Comparison of ENCODE assay signal across 9 cellular contexts in the genomic region with DNA sequence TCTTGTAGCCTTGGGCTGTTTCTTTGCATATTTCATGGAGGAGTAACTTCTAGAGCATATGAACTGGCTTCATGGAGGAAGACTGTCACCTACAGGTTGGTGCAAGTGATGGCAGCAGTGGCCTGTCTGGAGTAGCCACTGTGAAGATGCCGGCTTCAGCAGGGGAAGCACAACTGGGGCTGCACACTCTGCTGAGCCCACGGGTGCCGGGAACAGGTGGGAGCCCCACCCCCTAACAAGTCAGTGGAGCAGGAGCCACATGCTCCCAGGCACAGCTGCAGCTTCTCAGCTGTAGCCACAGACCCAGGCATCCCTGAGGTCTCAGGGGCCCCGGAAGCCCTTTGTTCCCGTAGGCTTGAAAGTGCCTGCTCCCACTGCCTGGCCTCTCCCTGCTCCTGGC. TPM values are rescaled to one million over a fixed set of nuclear protein-coding genes. Genes with fewer than 3 reads are reported as not detected.
DNase-seq lines count a peak whose midpoint lies in the region; ATAC-seq and TF ChIP-seq lines count a peak whose summit lies in the region.
"Had no signal": no experiment of that assay in that cellular context is flagged by ENCODE, and none has a peak within 500 bp of the region (broad histone marks: within the 10 kb centered on the region; RNA-seq: fewer than 3 reads in every experiment).

No MANE protein-coding gene starts in this region.

- TF ChIP-seq CTCF in activated CD8-positive, alpha-beta T cell treated with anti-CD3 and anti-CD28 coated beads for 36 hours (IDR thresholded peaks at IDR 0.05): peak; percentile 16
- TF ChIP-seq CTCF in transverse colon (IDR thresholded peaks at IDR 0.05): peak; percentile 35 to 68 (median 52)

- TF ChIP-seq EP300 in transverse colon (IDR thresholded peaks at IDR 0.05; ENCODE audit: low read depth): no peak

- peaks cover 7% of the 10 kb centered on the region for H3K9me3 Mint-ChIP-seq in activated CD8-positive, alpha-beta T cell treated with anti-CD3 and anti-CD28 coated beads for 36 hours
- no peaks in the 10 kb centered on the region for H3K9me3 Mint-ChIP-seq in activated CD8-positive, alpha-beta T cell treated with anti-CD3 and anti-CD28 coated beads, Interleukin-2, amount 10 ng/mL, durations not matched to agents 7 days and 5 days (ENCODE audit: insufficient read depth)

- no peak for ATAC-seq in activated CD8-positive, alpha-beta T cell treated with anti-CD3 and anti-CD28 coated beads for 36 hours
- ATAC-seq in activated CD8-positive, alpha-beta T cell treated with anti-CD3 and anti-CD28 coated beads, Interleukin-2, amount 10 ng/mL, durations not matched to agents 7 days and 5 days: no peak
- ATAC-seq in esophagus mucosa: peak; percentile 32

- no peaks in the 10 kb centered on the region for H3K36me3 ChIP-seq in transverse colon

- H3K4me1 Mint-ChIP-seq in activated CD8-positive, alpha-beta T cell treated with anti-CD3 and anti-CD28 coated beads for 36 hours (ENCODE audit: low read depth): no peaks in the 10 kb centered on the region
- H3K4me1 Mint-ChIP-seq in activated CD8-positive, alpha-beta T cell treated with anti-CD3 and anti-CD28 coated beads, Interleukin-2, amount 10 ng/mL, durations not matched to agents 7 days and 5 days (ENCODE audit: low read depth): no peaks in the 10 kb centered on the region

- no peak overlapping the region for H3K4me3 ChIP-seq in transverse colon

- H3K36me3 Mint-ChIP-seq in activated CD8-positive, alpha-beta T cell treated with anti-CD3 and anti-CD28 coated beads for 36 hours (ENCODE audit: low read depth): peaks cover 2% of the 10 kb centered on the region
- H3K36me3 Mint-ChIP-seq in activated CD8-positive, alpha-beta T cell treated with anti-CD3 and anti-CD28 coated beads, Interleukin-2, amount 10 ng/mL, durations not matched to agents 7 days and 5 days (ENCODE audit: low read depth): no peaks in the 10 kb centered on the region

- peaks cover 4% of the 10 kb centered on the region for H3K27me3 ChIP-seq in transverse colon

- peaks cover 9% of the 10 kb centered on the region for H3K27me3 Mint-ChIP-seq in activated CD8-positive, alpha-beta T cell treated with anti-CD3 and anti-CD28 coated beads for 36 hours
- peaks cover 3% of the 10 kb centered on the region for H3K27me3 Mint-ChIP-seq in activated CD8-positive, alpha-beta T cell treated with anti-CD3 and anti-CD28 coated beads, Interleukin-2, amount 10 ng/mL, durations not matched to agents 7 days and 5 days (ENCODE audit: low read depth)

- WGBS in transverse colon (ENCODE audit: low coverage in 1 of 2), 2 donors: 80% methylated on average over 5 of the region's 5 CpGs; no CpG with 5 or more reads in 1 of the 2 donors

- intact Hi-C loops in activated CD8-positive, alpha-beta T cell treated with anti-CD3 and anti-CD28 coated beads for 36 hours (cut with micrococcal nuclease): no loop called here
- intact Hi-C loops in transverse colon (cut with DNase I; ENCODE audit: low total_unique reads) (no loop called here), posterior vena cava (cut with DNase I) (loop anchor here in 1 of 2 donors (10.0 kb wide), 1 partner anchor 714 kb away; no protein-coding TSS in a partner anchor)

- peak; percentile 3 for DNase-seq in activated CD8-positive, alpha-beta T cell treated with anti-CD3 and anti-CD28 coated beads for 36 hours
- DNase-seq in activated CD8-positive, alpha-beta T cell treated with anti-CD3 and anti-CD28 coated beads, Interleukin-2, amount 10 ng/mL, durations not matched to agents 7 days and 5 days: no peak
- DNase-seq in NCI-H69 (lab: John Stamatoyannopoulos, UW) (peak; percentile 15), transverse colon (peak; percentile 13), posterior vena cava (ENCODE audit: low spot score) (no peak)
- no peak for DNase-seq in activated naive CD4-positive, alpha-beta T cell (lab: John Stamatoyannopoulos, UW)
- no peak for DNase-seq in effector CD8-positive, alpha-beta T cell (lab: John Stamatoyannopoulos, UW)
- DNase-seq: COR-L47 had no signal

- POLR2A ChIA-PET in activated CD8-positive, alpha-beta T cell treated with anti-CD3 and anti-CD28 coated beads for 36 hours (lab: Charles Lee): no interaction called here
- POLR2A ChIA-PET in activated CD8-positive, alpha-beta T cell treated with anti-CD3 and anti-CD28 coated beads, Interleukin-2, amount 10 ng/mL, durations not matched to agents 7 days and 5 days (lab: Charles Lee): no interaction called here

- H3K4me3 Mint-ChIP-seq in activated CD8-positive, alpha-beta T cell treated with anti-CD3 and anti-CD28 coated beads for 36 hours: no peak overlapping the region
- no peak overlapping the region for H3K4me3 Mint-ChIP-seq in activated CD8-positive, alpha-beta T cell treated with anti-CD3 and anti-CD28 coated beads, Interleukin-2, amount 10 ng/mL, durations not matched to agents 7 days and 5 days

- CTCF ChIA-PET in activated CD8-positive, alpha-beta T cell treated with anti-CD3 and anti-CD28 coated beads for 36 hours (lab: Charles Lee): interaction anchor here (1.5 to 2.3 kb wide), 2 partner anchors 11 to 186 kb away, joined by 3 to 7 read pairs; no protein-coding TSS in a partner anchor
- CTCF ChIA-PET in activated CD8-positive, alpha-beta T cell treated with anti-CD3 and anti-CD28 coated beads, Interleukin-2, amount 10 ng/mL, durations not matched to agents 7 days and 5 days (lab: Charles Lee): no interaction called here

- in situ Hi-C loops in transverse colon (cut with MboI; ENCODE audit: low pct_ligation_motif_present in 1 of 4, low pct_unique_long_range_greater_than_20kb in 1 of 4, low sequenced_read_pairs in 3 of 4): no loop called here

- TF ChIP-seq POLR2A in transverse colon (IDR thresholded peaks at IDR 0.05): no peak

- H3K27ac ChIP-seq in transverse colon: no peak overlapping the region

- H3K4me1 ChIP-seq in transverse colon: no peaks in the 10 kb centered on the region

- H3K27ac Mint-ChIP-seq in activated CD8-positive, alpha-beta T cell treated with anti-CD3 and anti-CD28 coated beads for 36 hours: no peak overlapping the region
- H3K27ac Mint-ChIP-seq in activated CD8-positive, alpha-beta T cell treated with anti-CD3 and anti-CD28 coated beads, Interleukin-2, amount 10 ng/mL, durations not matched to agents 7 days and 5 days: no peak overlapping the region

- peaks cover 0 to 4% of the 10 kb centered on the region in 2 donors for H3K9me3 ChIP-seq in transverse colon

RNA-seq across cellular contexts. Expression of a gene that starts 43.2 kb away (rescaled TPM):
- not detected for total RNA-seq in activated CD8-positive, alpha-beta T cell treated with anti-CD3 and anti-CD28 coated beads for 36 hours
- not detected for total RNA-seq in activated CD8-positive, alpha-beta T cell treated with anti-CD3 and anti-CD28 coated beads, Interleukin-2, amount 10 ng/mL, durations not matched to agents 7 days and 5 days
- total RNA-seq in esophagus mucosa (not detected), transverse colon (not detected), posterior vena cava (not detected)

Comparison
In these comparisons a context has a peak if more than half of its experiments do, and no peak if none do; other contexts are left out.
1. DNase-seq: peak in activated CD8-positive, alpha-beta T cell treated with anti-CD3 and anti-CD28 coated beads for 36 hours (single experiment), NCI-H69 (single experiment) and transverse colon (single experiment); none in activated CD8-positive, alpha-beta T cell treated with anti-CD3 and anti-CD28 coated beads, Interleukin-2, amount 10 ng/mL, durations not matched to agents 7 days and 5 days (single experiment), posterior vena cava (single experiment), activated naive CD4-positive, alpha-beta T cell (0 of 4) and effector CD8-positive, alpha-beta T cell (single experiment).